12 cellular contexts compared by ENCODE assay signal in the genomic region with DNA sequence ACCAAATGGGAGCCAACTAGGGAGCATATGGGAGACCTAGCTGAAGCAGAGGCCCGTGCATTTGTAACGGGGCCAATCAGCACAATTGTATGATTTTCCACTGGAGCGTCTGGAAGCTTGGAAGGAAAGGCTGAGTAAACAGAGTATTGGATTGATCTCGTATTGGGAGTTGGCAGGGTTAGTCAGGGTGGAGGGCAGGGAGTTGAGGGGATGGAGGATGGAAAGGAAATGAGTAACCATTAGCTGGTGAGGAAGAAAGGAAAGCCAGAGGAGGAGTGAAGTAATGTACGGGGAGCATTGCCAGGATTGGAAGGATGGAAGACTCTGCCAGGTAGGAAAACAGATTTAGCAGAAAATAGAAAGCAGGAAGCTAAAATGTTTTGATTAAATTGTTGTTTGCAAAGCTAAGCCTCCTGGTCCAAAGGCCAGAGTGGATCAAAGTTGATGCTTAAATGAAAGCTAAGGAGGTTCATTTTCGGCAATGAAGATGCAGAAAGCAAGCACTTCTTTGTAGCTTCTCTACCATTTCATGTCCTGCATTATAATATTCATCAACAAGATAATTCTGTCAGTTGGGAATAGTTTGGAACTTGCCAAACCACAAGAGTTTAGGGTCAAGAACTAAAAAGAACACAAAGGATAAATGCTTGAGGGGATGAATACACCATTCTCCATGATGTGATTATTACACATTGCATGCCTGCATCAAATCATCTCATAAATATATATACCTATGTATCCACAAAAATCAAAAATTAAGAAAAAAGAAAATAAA.
DNase-seq lines count a peak whose midpoint lies in the region; ATAC-seq and TF ChIP-seq lines count a peak whose summit lies in the region.
"Had no signal": no experiment of that assay in that cellular context is flagged by ENCODE, and none has a peak within 500 bp of the region (broad histone marks: within the 10 kb centered on the region; RNA-seq: fewer than 3 reads in every experiment).

No MANE protein-coding gene starts in this region.

- intact Hi-C loops in ascending aorta (cut with DNase I) = no loop called here

- H3K4me3 ChIP-seq in ascending aorta (no peak overlapping the region), foreskin fibroblast (ENCODE audit: low read depth in 1 of 2, low read length in 2 of 2) (no peak overlapping the region), skeletal muscle satellite cell (ENCODE audit: low read length) (peak overlapping the region; percentile 12)
- H3K4me3 ChIP-seq: smooth muscle cell had no signal

- H3K27me3 ChIP-seq in ascending aorta (no peaks in the 10 kb centered on the region), skeletal muscle satellite cell (ENCODE audit: control insufficient read depth, insufficient read depth, low read length) (no peaks in the 10 kb centered on the region)

- H3K4me2 ChIP-seq in skeletal muscle satellite cell (ENCODE audit: low read length) = peak overlapping the region; percentile 53
- H3K4me2 ChIP-seq: smooth muscle cell had no signal

- peak overlapping the region; percentile 51 to 63 for H3K27ac ChIP-seq in ascending aorta

- H3K4me1 ChIP-seq in ascending aorta = peaks cover 0 to 8% of the 10 kb centered on the region in 2 donors
- H3K4me1 ChIP-seq in skeletal muscle satellite cell (ENCODE audit: control insufficient read depth, insufficient read depth, low read length) = peaks cover 21% of the 10 kb centered on the region

- H3K9me3 ChIP-seq in ascending aorta (no peaks in the 10 kb centered on the region), skeletal muscle satellite cell (replicated peaks; ENCODE audit: low read length) (no peaks in the 10 kb centered on the region)

- TF ChIP-seq CTCF in ascending aorta (IDR thresholded peaks at IDR 0.05) (no peak), foreskin fibroblast (IDR thresholded peaks at IDR 0.05; ENCODE audit: low read depth, low read length) (no peak)

- H3K36me3 ChIP-seq in ascending aorta (no peaks in the 10 kb centered on the region), skeletal muscle satellite cell (ENCODE audit: insufficient read depth, low read length) (no peaks in the 10 kb centered on the region)

- DNase-seq in LHCN-M2 (ENCODE audit: low read depth) (peak; percentile 51), ascending aorta (ENCODE audit: low spot score in 2 of 2) (peak in 1 of 2 donors; percentile 70), foreskin fibroblast (peak; percentile 27 to 65), cortex of kidney (lab: John Stamatoyannopoulos, UW) (no peak)
- DNase-seq: CD4-positive, CD25-positive, alpha-beta regulatory T cell; effector CD4-positive, alpha-beta T cell; NCI-H2029 treated with DMSO at 0.1 percent for 48 hours; NK-92 treated with Interleukin-12 subunit alpha and Interleukin-12 subunit beta, amount 100 ng/mL, for 24 hours had no signal

- no peak overlapping the region for H3K9ac ChIP-seq in skeletal muscle satellite cell (ENCODE audit: low read depth, low read length)

- ATAC-seq in HG02588 (IDR thresholded peaks at IDR 0.05; ENCODE audit: unreplicated experiment) (no peak), HG02852 (IDR thresholded peaks at IDR 0.05; ENCODE audit: unreplicated experiment) (no peak)
